In the genomic region with DNA sequence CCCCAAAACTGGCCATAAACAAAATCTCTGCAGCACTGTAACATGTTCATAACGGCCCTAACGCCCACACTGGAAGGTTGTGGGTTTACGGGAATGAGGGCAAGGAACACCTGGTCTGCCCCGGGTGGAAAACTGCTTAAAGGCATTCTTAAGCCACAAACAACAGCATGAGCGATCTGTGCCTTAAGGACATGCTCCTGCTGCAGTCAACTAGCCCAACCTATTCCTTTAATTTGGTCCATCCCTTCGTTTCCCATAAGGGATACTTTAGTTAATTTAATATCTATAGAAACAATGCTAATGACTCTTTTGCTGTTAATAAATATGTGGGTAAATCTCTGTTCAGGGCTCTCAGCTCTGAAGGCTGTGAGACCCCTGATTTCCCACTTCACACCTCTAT, we compare ENCODE assay signal across 9 cellular contexts. TPM values are rescaled to one million over a fixed set of nuclear protein-coding genes. Genes with fewer than 3 reads are reported as not detected.
"Had no signal": no experiment of that assay in that cellular context is flagged by ENCODE, and none has a peak within 500 bp of the region (broad histone marks: within the 10 kb centered on the region; RNA-seq: fewer than 3 reads in every experiment).

No MANE protein-coding gene starts in this region.

RNA-seq across cellular contexts. Expression of a gene that starts 11.1 kb away (rescaled TPM):
- total RNA-seq: neural crest cell, occipital lobe, osteocyte, progenitor cell of endocrine pancreas, psoas muscle, right atrium auricular region, right lobe of liver, sciatic nerve had no signal
- polyA plus RNA-seq: neural cell had no signal
